ENCODE assay signal across 10 cellular contexts in the genomic region with DNA sequence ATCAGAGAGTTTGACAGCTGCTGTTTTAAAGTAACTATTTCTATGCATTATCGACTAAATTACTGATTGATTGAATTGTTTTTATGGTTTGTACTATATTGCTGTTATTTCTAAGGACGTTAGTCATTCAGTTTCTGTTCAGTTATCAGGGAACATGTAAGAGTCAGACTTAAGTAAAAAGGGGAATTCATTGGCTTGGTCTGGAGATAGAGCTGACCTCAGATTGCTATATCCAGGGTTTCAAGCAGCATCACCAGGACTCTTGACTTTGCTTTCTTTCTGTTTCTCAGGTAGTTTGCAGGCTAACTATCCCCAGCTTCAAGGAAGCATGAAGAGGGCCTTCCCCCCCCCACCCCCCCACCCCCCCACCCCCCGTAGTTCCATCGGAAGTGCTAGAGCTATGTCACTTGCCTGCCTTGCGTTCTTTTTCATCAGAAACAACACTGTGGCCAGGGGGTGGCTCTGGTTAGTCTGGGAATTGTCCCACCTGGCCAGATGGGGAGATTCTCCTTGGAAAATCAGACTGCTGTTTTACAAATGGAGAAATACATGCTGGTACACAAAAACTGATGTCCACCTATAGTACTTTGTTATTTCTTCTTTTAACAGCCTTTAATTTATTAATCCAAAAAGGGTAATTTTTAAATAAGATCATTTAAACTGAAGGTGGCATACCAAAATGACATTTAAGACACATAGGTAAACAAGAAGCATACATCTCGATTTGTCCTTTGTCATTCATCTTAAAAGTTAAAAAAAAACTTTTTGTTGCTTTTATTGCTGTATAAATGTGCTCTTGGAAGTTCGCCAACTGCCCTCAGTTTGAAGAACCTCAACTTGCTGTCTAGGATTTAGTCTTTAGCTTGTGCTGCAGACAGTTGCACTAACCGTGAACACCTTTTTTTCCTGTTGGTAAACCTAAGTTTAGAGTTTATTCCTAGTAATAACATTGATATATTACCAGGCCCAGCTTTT. TPM values are rescaled to one million over a fixed set of nuclear protein-coding genes. Genes with fewer than 3 reads are reported as not detected.
DNase-seq lines count a peak whose midpoint lies in the region; ATAC-seq and TF ChIP-seq lines count a peak whose summit lies in the region.
"Had no signal": no experiment of that assay in that cellular context is flagged by ENCODE, and none has a peak within 500 bp of the region (broad histone marks: within the 10 kb centered on the region; RNA-seq: fewer than 3 reads in every experiment).

No MANE protein-coding gene starts in this region.

- no peak overlapping the region for H3K4me3 ChIP-seq in brain microvascular endothelial cell (ENCODE audit: low read depth, low read length)
- H3K4me3 ChIP-seq: A549 had no signal

- in situ Hi-C loops in brain microvascular endothelial cell (cut with HindIII; ENCODE audit: low pct_ligation_motif_present, low sequenced_read_pairs), result no loop called here

- peak; percentile 77 for ATAC-seq in HG02678 (IDR thresholded peaks at IDR 0.05; ENCODE audit: unreplicated experiment)
- peak; percentile 34 for ATAC-seq in omental fat pad (ENCODE audit: low FRiP score)
- ATAC-seq: activated CD8-positive, alpha-beta memory T cell treated with anti-CD3 and anti-CD28 coated beads, Interleukin-2, amount 10 ng/mL, durations not matched to agents 7 days and 5 days had no signal

- TF ChIP-seq CTCF in brain microvascular endothelial cell (IDR thresholded peaks at IDR 0.05; ENCODE audit: low read depth, low read length, missing control alignments) (no peak), omental fat pad (IDR thresholded peaks at IDR 0.05) (no peak)

- H3K27ac ChIP-seq in brain microvascular endothelial cell, result peak overlapping the region; percentile 46
- H3K27ac ChIP-seq: A549 had no signal

- H3K36me3 ChIP-seq in brain microvascular endothelial cell (replicated peaks), result no peaks in the 10 kb centered on the region

- DNase-seq in DMS79 treated with DMSO at 0.1 percent for 48 hours (lab: John Stamatoyannopoulos, UW) (peak; percentile 19), DMS79 (lab: John Stamatoyannopoulos, UW) (no peak), brain microvascular endothelial cell (peak; percentile 35), omental fat pad (ENCODE audit: low spot score) (no peak), NCI-H526 treated with DMSO at 0.1 percent for 48 hours (lab: John Stamatoyannopoulos, UW) (no peak), dedifferentiated amniotic fluid mesenchymal stem cell (ENCODE audit: extremely low spot score) (no peak)
- no peak for DNase-seq in stimulated activated CD4-positive, alpha-beta T cell treated with anti-CD3 and anti-CD28 coated beads, Interleukin-15, amount 100 ng/mL, for 24 hours
- DNase-seq: activated CD8-positive, alpha-beta memory T cell treated with anti-CD3 and anti-CD28 coated beads, Interleukin-2, amount 10 ng/mL, durations not matched to agents 7 days and 5 days had no signal

- H3K27me3 ChIP-seq in brain microvascular endothelial cell (replicated peaks), result no peaks in the 10 kb centered on the region

RNA-seq across cellular contexts. Expression of a gene that starts 9.4 kb away (rescaled TPM):
- 100 to 1,000 TPM in 2 of 4 donors, 10 to 100 TPM in 2; 86.7 to 104 (median 98.6) TPM for total RNA-seq in omental fat pad

Comparison
In these comparisons a context has a peak if more than half of its experiments do, and no peak if none do; other contexts are left out.
1. DNase-seq: peak in DMS79 treated with DMSO at 0.1 percent for 48 hours (single experiment) and brain microvascular endothelial cell (single experiment); none in DMS79 (single experiment), omental fat pad (single experiment), NCI-H526 treated with DMSO at 0.1 percent for 48 hours (single experiment), stimulated activated CD4-positive, alpha-beta T cell treated with anti-CD3 and anti-CD28 coated beads, Interleukin-15, amount 100 ng/mL, for 24 hours (single experiment) and dedifferentiated amniotic fluid mesenchymal stem cell (single experiment).